In the genomic region with DNA sequence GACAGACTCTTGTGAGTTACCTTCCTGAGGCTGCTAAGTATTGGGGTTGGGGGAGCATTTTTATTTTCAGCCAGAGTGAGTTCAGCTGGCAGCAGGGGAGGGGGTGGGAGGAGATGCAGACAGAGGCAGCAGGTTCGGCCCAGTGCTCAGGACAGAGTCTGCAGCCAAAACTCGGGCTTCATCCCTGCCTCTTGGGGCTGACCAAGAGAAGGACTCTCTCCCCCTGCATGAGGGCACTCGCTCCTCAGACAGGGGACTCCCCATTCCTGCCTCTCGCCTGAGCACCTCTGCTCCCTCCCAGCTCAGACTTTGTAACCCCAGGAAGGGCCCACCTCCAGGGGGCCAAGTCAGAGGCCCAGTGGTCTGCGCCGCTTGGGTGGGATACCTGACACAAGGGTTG, we compare ENCODE assay signal across 10 cellular contexts. TPM values are rescaled to one million over a fixed set of nuclear protein-coding genes. Genes with fewer than 3 reads are reported as not detected.
DNase-seq lines count a peak whose midpoint lies in the region; ATAC-seq and TF ChIP-seq lines count a peak whose summit lies in the region.
"Had no signal": no experiment of that assay in that cellular context is flagged by ENCODE, and none has a peak within 500 bp of the region (broad histone marks: within the 10 kb centered on the region; RNA-seq: fewer than 3 reads in every experiment).

No MANE protein-coding gene starts in this region.

- H3K4me3 ChIP-seq in HEK293 (ENCODE audit: low read depth, low read length) = no peak overlapping the region
- no peak overlapping the region for H3K4me3 ChIP-seq in breast epithelium
- no peak overlapping the region for H3K4me3 ChIP-seq in A673 (ENCODE audit: low read depth, low read length, poor library complexity, severe bottlenecking)

- H3K9me3 Mint-ChIP-seq in CD14-positive monocyte (peaks cover 0 to 2% (median 0%) of the 10 kb centered on the region in 7 donors), osteocyte (ENCODE audit: unreplicated experiment) (no peaks in the 10 kb centered on the region)

- H3K27me3 ChIP-seq in breast epithelium (no peaks in the 10 kb centered on the region), A673 (replicated peaks; ENCODE audit: insufficient read depth, low read depth, low read length, poor library complexity) (no peaks in the 10 kb centered on the region)

- BruUV-seq in A673 (replicated peaks; lab: Mats Ljungman, UMichigan) = no TSS peak

- H3K9me3 ChIP-seq in HEK293 (ENCODE audit: control insufficient read depth, insufficient read depth, low read depth, low read length) (no peaks in the 10 kb centered on the region), breast epithelium (no peaks in the 10 kb centered on the region), A673 (ENCODE audit: low read depth, low read length, poor library complexity, severe bottlenecking) (no peaks in the 10 kb centered on the region)

- no peak for DNase-seq in CD14-positive monocyte (ENCODE audit: low spot score)
- DNase-seq in breast epithelium (ENCODE audit: low spot score in 2 of 2) = no peak
- DNase-seq in osteocyte (ENCODE audit: extremely low spot score, unreplicated experiment) = no peak
- DNase-seq in stimulated activated naive CD4-positive, alpha-beta T cell treated with Interleukin-2 at 50 U/mL for 16 hours (lab: John Stamatoyannopoulos, UW) = no peak
- no peak for DNase-seq in A673 (ENCODE audit: low spot score)
- DNase-seq: NCI-H69; stimulated activated CD4-positive, alpha-beta T cell treated with anti-CD3 and anti-CD28 coated beads, Interleukin-1b, Interleukin-23, amount 100 ng/mL, for 48 hours had no signal

- no peak for ATAC-seq in GM19035 (IDR thresholded peaks at IDR 0.05; ENCODE audit: unreplicated experiment)
- no peak for ATAC-seq in HG03460 (IDR thresholded peaks at IDR 0.05; ENCODE audit: unreplicated experiment)

- CTCF ChIA-PET in HEK293 (lab: Yijun Ruan, JAX) (no interaction called here), A673 (lab: Charles Lee) (no interaction called here)

- H3K36me3 Mint-ChIP-seq in CD14-positive monocyte (peaks cover under 1 to 15% of the 10 kb centered on the region in 2 donors), osteocyte (ENCODE audit: unreplicated experiment) (no peaks in the 10 kb centered on the region)

- POLR2A ChIA-PET in HEK293 (lab: Yijun Ruan, JAX) (interaction anchor here (0.6 to 1.1 kb wide), 2 partner anchors 12 to 44 kb away, joined by 3 to 8 read pairs; a partner anchor contains a TSS), A673 (lab: Charles Lee; ENCODE audit: low non-redundant PET) (no interaction called here)

- TF ChIP-seq POLR2A in breast epithelium (IDR thresholded peaks at IDR 0.05) = no peak

- peaks cover 14% of the 10 kb centered on the region for H3K4me1 ChIP-seq in HEK293 (ENCODE audit: control insufficient read depth, insufficient read depth, low read length)
- H3K4me1 ChIP-seq in breast epithelium = peaks cover 17 to 28% of the 10 kb centered on the region in 2 donors
- H3K4me1 ChIP-seq in A673 (ENCODE audit: insufficient read depth, low read length, poor library complexity, severe bottlenecking) = peaks cover 23% of the 10 kb centered on the region

- H3K27ac Mint-ChIP-seq in CD14-positive monocyte = peak overlapping the region in 1 of 7 donors; percentile 31
- H3K27ac Mint-ChIP-seq in osteocyte (ENCODE audit: unreplicated experiment) = no peak overlapping the region

- H3K4me1 Mint-ChIP-seq in CD14-positive monocyte (peaks cover 46% of the 10 kb centered on the region), osteocyte (ENCODE audit: unreplicated experiment) (peaks cover 43% of the 10 kb centered on the region)

- H3K27ac ChIP-seq in HEK293 (ENCODE audit: extremely low read depth, low read depth, low read length) (no peak overlapping the region), breast epithelium (peak overlapping the region; percentile 86 to 98), A673 (ENCODE audit: low read depth, low read length, poor library complexity, severe bottlenecking) (no peak overlapping the region)

- intact Hi-C loops in CD14-positive monocyte (cut with micrococcal nuclease) = loop anchor here in 1 of 2 donors (5.0 to 10.0 kb wide), 2 partner anchors 74 to 188 kb away; a partner anchor contains a TSS
- intact Hi-C loops in breast epithelium (cut with DNase I; ENCODE audit: low total_unique reads) = no loop called here
- intact Hi-C loops in A673 (cut with micrococcal nuclease; ENCODE audit: unreplicated experiment) = no loop called here

- TF ChIP-seq CTCF in CD14-positive monocyte (IDR thresholded peaks at IDR 0.05) = no peak
- no peak for TF ChIP-seq CTCF in HEK293 (tag by site-specific recombination; IDR thresholded peaks at IDR 0.05)
- no peak for TF ChIP-seq CTCF in breast epithelium (IDR thresholded peaks at IDR 0.05)
- TF ChIP-seq CTCF in osteocyte (IDR thresholded peaks at IDR 0.05) = no peak
- TF ChIP-seq CTCF in A673 (conservative IDR thresholded peaks at IDR 0.05; ENCODE audit: low read depth, low read length) = no peak

- H3K36me3 ChIP-seq in HEK293 (ENCODE audit: control insufficient read depth in 2 of 2, insufficient read depth in 1 of 2, low read length in 2 of 2) = peaks cover 0 to 18% of the 10 kb centered on the region in 2 experiments; a peak in 1 of 3 replicates
- no peaks in the 10 kb centered on the region for H3K36me3 ChIP-seq in breast epithelium
- H3K36me3 ChIP-seq in A673 (ENCODE audit: insufficient read depth, low read length, poor library complexity, severe bottlenecking) = peaks cover 8% of the 10 kb centered on the region

- peaks cover 21 to 47% (median 24%) of the 10 kb centered on the region in 3 donors for H3K27me3 Mint-ChIP-seq in CD14-positive monocyte (ENCODE audit: low read depth in 3 of 3)
- H3K27me3 Mint-ChIP-seq in osteocyte (ENCODE audit: unreplicated experiment) = no peaks in the 10 kb centered on the region

- peak overlapping the region; percentile 42 to 74 for H3K4me3 Mint-ChIP-seq in CD14-positive monocyte
- H3K4me3 Mint-ChIP-seq in osteocyte (ENCODE audit: unreplicated experiment) = peak overlapping the region; percentile 65

TF ChIP-seq in HEK293, 187 proteins besides CTCF, POLR2A, EP300 and RAD21:
- 0 out of 2 replicates have a peak, but pooled peaks have one; percentile 11 for TF ChIP-seq ZBTB8A (tag by site-specific recombination; IDR thresholded peaks at IDR 0.05)
- TF ChIP-seq, protein P1, sequence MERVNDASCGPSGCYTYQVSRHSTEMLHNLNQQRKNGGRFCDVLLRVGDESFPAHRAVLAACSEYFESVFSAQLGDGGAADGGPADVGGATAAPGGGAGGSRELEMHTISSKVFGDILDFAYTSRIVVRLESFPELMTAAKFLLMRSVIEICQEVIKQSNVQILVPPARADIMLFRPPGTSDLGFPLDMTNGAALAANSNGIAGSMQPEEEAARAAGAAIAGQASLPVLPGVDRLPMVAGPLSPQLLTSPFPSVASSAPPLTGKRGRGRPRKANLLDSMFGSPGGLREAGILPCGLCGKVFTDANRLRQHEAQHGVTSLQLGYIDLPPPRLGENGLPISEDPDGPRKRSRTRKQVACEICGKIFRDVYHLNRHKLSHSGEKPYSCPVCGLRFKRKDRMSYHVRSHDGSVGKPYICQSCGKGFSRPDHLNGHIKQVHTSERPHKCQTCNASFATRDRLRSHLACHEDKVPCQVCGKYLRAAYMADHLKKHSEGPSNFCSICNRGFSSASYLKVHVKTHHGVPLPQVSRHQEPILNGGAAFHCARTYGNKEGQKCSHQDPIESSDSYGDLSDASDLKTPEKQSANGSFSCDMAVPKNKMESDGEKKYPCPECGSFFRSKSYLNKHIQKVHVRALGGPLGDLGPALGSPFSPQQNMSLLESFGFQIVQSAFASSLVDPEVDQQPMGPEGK (tag by site-specific recombination; IDR thresholded peaks at IDR 0.05) = no peak; the same call in 1 of the 2 replicates
TF ChIP-seq in HEK293: peak in this region for 1.

RNA-seq across cellular contexts. Expression of a gene that starts 1.1 kb away (rescaled TPM):
- 10 to 100 TPM in 1 of 2 donors, 1 to 10 TPM in 1; 7.2 to 26.4 TPM for polyA plus RNA-seq in CD14-positive monocyte
- total RNA-seq in breast epithelium (100 to 1,000 TPM in 2 of 3 donors, 10 to 100 TPM in 1; 91.9 to 119 (median 116) TPM), osteocyte (157 and 160 TPM in 2 replicates), A673 (2021) (123 and 142 TPM in 2 replicates)

RNA-seq across cellular contexts. Expression of a gene that starts 4.2 kb away (rescaled TPM):
- polyA plus RNA-seq in CD14-positive monocyte = under 1 TPM; 0.49 to 0.68 TPM
- 10 to 100 TPM in 1 of 3 donors, 1 to 10 TPM in 2; 3.5 to 11.4 (median 9.2) TPM for total RNA-seq in breast epithelium
- total RNA-seq in osteocyte = 2.7 and 3.1 TPM in 2 replicates
- total RNA-seq in A673 (2021) = 1.4 and 2.1 TPM in 2 replicates

RNA-seq across cellular contexts. Expression of a gene that starts 43.7 kb away (rescaled TPM):
- polyA plus RNA-seq in CD14-positive monocyte = 100 to 1,000 TPM; 156 to 193 TPM
- total RNA-seq in breast epithelium (100 to 1,000 TPM; 181 to 225 (median 223) TPM), osteocyte (50.1 and 52.3 TPM in 2 replicates), A673 (2021) (79.6 and 83.0 TPM in 2 replicates)

Comparison
In these comparisons a context has a peak if more than half of its experiments do, and no peak if none do; other contexts are left out.
1. H3K27ac ChIP-seq: peak in breast epithelium (2 of 2); none in HEK293 (single experiment) and A673 (single experiment).